8 cellular contexts compared by ENCODE assay signal in genomic region chr12:94872671-94873367, GRCh38.
DNase-seq lines count a peak whose midpoint lies in the region; ATAC-seq and TF ChIP-seq lines count a peak whose summit lies in the region.

No MANE protein-coding gene starts in this region.

- ATAC-seq in HG02943 (IDR thresholded peaks at IDR 0.05; ENCODE audit: low read depth, unreplicated experiment): peak; percentile 24
- ATAC-seq in left lobe of liver: peak; percentile 23

- in situ Hi-C loops in G401 (cut with HindIII; ENCODE audit: low sequenced_read_pairs): no loop called here

- H3K9me3 ChIP-seq in breast epithelium (no peaks in the 10 kb centered on the region), WERI-Rb-1 (ENCODE audit: severe bottlenecking) (no peaks in the 10 kb centered on the region)

- DNase-seq in breast epithelium (ENCODE audit: low spot score in 2 of 2): no peak
- DNase-seq in MCF 10A (ENCODE audit: unreplicated experiment): no peak
- peak; percentile 24 for DNase-seq in WERI-Rb-1
- DNase-seq in left lobe of liver (ENCODE audit: low spot score): no peak
- DNase-seq in HUDEP-2 (lab: John Stamatoyannopoulos, UW; ENCODE audit: unreplicated experiment in 76 of 76): no peak
- DNase-seq in G401 (ENCODE audit: low spot score): no peak

- TF ChIP-seq CTCF in breast epithelium (IDR thresholded peaks at IDR 0.05): no peak
- TF ChIP-seq CTCF in MCF 10A (IDR thresholded peaks at IDR 0.05; ENCODE audit: unreplicated experiment): no peak
- no peak for TF ChIP-seq CTCF in WERI-Rb-1 (IDR thresholded peaks at IDR 0.05; ENCODE audit: low read depth, low read length)

- H3K4me3 Mint-ChIP-seq in MCF 10A (ENCODE audit: unreplicated experiment): no peak overlapping the region

- intact Hi-C loops in breast epithelium (cut with DNase I; ENCODE audit: low total_unique reads) (no loop called here), MCF 10A (cut with micrococcal nuclease) (no loop called here)

- peaks cover 12% of the 10 kb centered on the region for H3K4me1 Mint-ChIP-seq in MCF 10A (ENCODE audit: insufficient read depth, unreplicated experiment)

- BruUV-seq in MCF 10A (replicated peaks; lab: Mats Ljungman, UMichigan): no TSS peak

- WGBS in urinary bladder: 10% methylated on average over 36 of the region's 36 CpGs

- H3K27ac Mint-ChIP-seq in MCF 10A (ENCODE audit: low read depth, unreplicated experiment): no peak overlapping the region

- POLR2A ChIA-PET in MCF 10A (lab: Yijun Ruan, JAX): no interaction called here

- peaks cover 6 to 27% of the 10 kb centered on the region in 2 donors for H3K27me3 ChIP-seq in breast epithelium
- H3K27me3 ChIP-seq in WERI-Rb-1 (ENCODE audit: insufficient read depth, low read depth, severe bottlenecking): peaks cover 15% of the 10 kb centered on the region

- no peaks in the 10 kb centered on the region for H3K36me3 Mint-ChIP-seq in MCF 10A (ENCODE audit: insufficient read depth, unreplicated experiment)

- H3K36me3 ChIP-seq in breast epithelium (no peaks in the 10 kb centered on the region), WERI-Rb-1 (no peaks in the 10 kb centered on the region), urinary bladder (ENCODE audit: insufficient read depth) (no peaks in the 10 kb centered on the region)

- H3K27ac ChIP-seq in breast epithelium (no peak overlapping the region), WERI-Rb-1 (no peak overlapping the region), urinary bladder (ENCODE audit: low read depth) (no peak overlapping the region)

- H3K4me3 ChIP-seq in breast epithelium (peak overlapping the region; percentile 45 to 75 (median 50)), WERI-Rb-1 (ENCODE audit: low read depth, low read length) (peak overlapping the region; percentile 45), urinary bladder (ENCODE audit: low read depth, low read length) (peak overlapping the region; percentile 50)

- peaks cover 45% of the 10 kb centered on the region for H3K27me3 Mint-ChIP-seq in MCF 10A (ENCODE audit: insufficient read depth, unreplicated experiment)

- H3K9me3 Mint-ChIP-seq in MCF 10A (ENCODE audit: unreplicated experiment): no peaks in the 10 kb centered on the region

- peaks cover 0 to 4% of the 10 kb centered on the region in 2 donors for H3K4me1 ChIP-seq in breast epithelium
- peaks cover 9% of the 10 kb centered on the region for H3K4me1 ChIP-seq in urinary bladder (ENCODE audit: insufficient read depth)

- CTCF ChIA-PET in MCF 10A (lab: Yijun Ruan, JAX): interaction anchor here (0.5 kb wide), 1 partner anchor 1138 kb away, joined by 4 read pairs; no protein-coding TSS in a partner anchor

- no peak for TF ChIP-seq POLR2A in breast epithelium (IDR thresholded peaks at IDR 0.05)
